In the genomic region with DNA sequence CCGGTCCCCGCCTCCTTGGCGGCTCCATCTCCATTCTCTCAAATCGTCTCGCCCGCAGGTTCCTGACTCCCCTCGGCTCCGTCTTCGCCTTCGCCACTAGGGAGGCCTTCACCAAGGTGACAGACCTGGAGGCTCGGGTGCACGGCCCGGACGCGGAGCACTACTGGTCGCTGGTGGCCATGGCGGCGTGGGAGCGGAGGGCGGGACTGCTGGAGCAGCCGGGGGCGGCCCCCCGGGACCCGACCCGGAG, we compare ENCODE assay signal across 8 cellular contexts. TPM values are rescaled to one million over a fixed set of nuclear protein-coding genes. Genes with fewer than 3 reads are reported as not detected.
DNase-seq lines count a peak whose midpoint lies in the region; ATAC-seq, FAIRE-seq and TF ChIP-seq lines count a peak whose summit lies in the region.

No MANE protein-coding gene starts in this region.

- H3K27ac ChIP-seq in SJSA1 (peak overlapping the region; percentile 63), small intestine (ENCODE audit: low read depth in 1 of 2, low read length in 1 of 2) (peak overlapping the region; percentile 99 to 100)

- WGBS in small intestine, 3 donors = 0% methylated on average over 19 to 25 of the region's 25 CpGs

- peak overlapping the region; percentile 59 for H3K4me3 ChIP-seq in SJSA1
- peak overlapping the region; percentile 53 to 59 for H3K4me3 ChIP-seq in foreskin fibroblast (ENCODE audit: low read depth in 1 of 2, low read length in 2 of 2)
- H3K4me3 ChIP-seq in small intestine (ENCODE audit: low read depth in 1 of 2, low read length in 2 of 2) = peak overlapping the region; percentile 48 to 95

- FAIRE-seq in small intestine (lab: Jason Lieb, UNC) = no peak

- TF ChIP-seq CTCF in foreskin fibroblast (IDR thresholded peaks at IDR 0.05; ENCODE audit: low read depth, low read length) = no peak

- DNase-seq in NCI-H146 (lab: John Stamatoyannopoulos, UW) (peak; percentile 79), NCI-H146 treated with DMSO at 0.1 percent for 48 hours (lab: John Stamatoyannopoulos, UW; ENCODE audit: unreplicated experiment) (no peak), SJSA1 (ENCODE audit: low read depth in 1 of 2, low spot score in 2 of 2) (no peak), foreskin fibroblast (no peak), small intestine (no peak)
- no peak for DNase-seq in stimulated activated CD4-positive, alpha-beta T cell treated with anti-CD3 and anti-CD28 coated beads, Interleukin-4, amount 100 ng/mL, for 4 hours

- H3K9me3 ChIP-seq in SJSA1 (replicated peaks) (no peaks in the 10 kb centered on the region; the same call in 1 of the 2 replicates), small intestine (ENCODE audit: control insufficient read depth, low read depth) (no peaks in the 10 kb centered on the region)

- H3K36me3 ChIP-seq in SJSA1 = no peaks in the 10 kb centered on the region
- H3K36me3 ChIP-seq in small intestine (ENCODE audit: control insufficient read depth in 2 of 2, insufficient read depth in 2 of 2, low read length in 2 of 2) = no peaks in the 10 kb centered on the region

- H3K27me3 ChIP-seq in SJSA1 (replicated peaks) (no peaks in the 10 kb centered on the region), small intestine (ENCODE audit: control insufficient read depth in 2 of 2, insufficient read depth in 2 of 2, low read length in 2 of 2) (peaks cover 0 to 5% of the 10 kb centered on the region in 2 donors)

- no peak for ATAC-seq in HG03460 (IDR thresholded peaks at IDR 0.05; ENCODE audit: unreplicated experiment)
- ATAC-seq in GM19463 (IDR thresholded peaks at IDR 0.05; ENCODE audit: unreplicated experiment) = no peak

- H3K4me1 ChIP-seq in SJSA1 (replicated peaks) = peaks cover 12% of the 10 kb centered on the region
- H3K4me1 ChIP-seq in small intestine (ENCODE audit: control insufficient read depth in 2 of 2, insufficient read depth in 1 of 2, low read depth in 1 of 2, low read length in 1 of 2) = peaks cover 0 to 10% of the 10 kb centered on the region in 2 donors

RNA-seq across cellular contexts. Expression of gene GLTPD2, which starts 0.9 kb away (rescaled TPM):
- not detected in 2 replicates for total RNA-seq in SJSA1 (2014; rRNA removed; shearing (Covaris generic))
- polyA plus RNA-seq in small intestine = 10 to 100 TPM in 2 of 3 donors, 1 to 10 TPM in 1; 4.2 to 49.4 (median 21.2) TPM

RNA-seq across cellular contexts. Expression of gene VMO1, which starts 3.5 kb away (rescaled TPM):
- total RNA-seq in SJSA1 (2014; rRNA removed; shearing (Covaris generic)) = not detected in 2 replicates
- 1 to 10 TPM; 1.7 to 6.9 (median 6.8) TPM for polyA plus RNA-seq in small intestine

RNA-seq across cellular contexts. Expression of gene PSMB6, which starts 6.3 kb away (rescaled TPM):
- 197 and 257 TPM in 2 replicates for total RNA-seq in SJSA1 (2014; rRNA removed; shearing (Covaris generic))
- 100 to 1,000 TPM; 170 to 219 (median 177) TPM for polyA plus RNA-seq in small intestine

RNA-seq across cellular contexts. Expression of gene PLD2, which starts 17.3 kb away (rescaled TPM):
- 7.6 and 16.8 TPM in 2 replicates for total RNA-seq in SJSA1 (2014; rRNA removed; shearing (Covaris generic))
- 10 to 100 TPM in 1 of 3 donors, 1 to 10 TPM in 2; 9.2 to 12.0 (median 9.5) TPM for polyA plus RNA-seq in small intestine
